Comparison of ENCODE assay signal across 14 cellular contexts in the genomic region with DNA sequence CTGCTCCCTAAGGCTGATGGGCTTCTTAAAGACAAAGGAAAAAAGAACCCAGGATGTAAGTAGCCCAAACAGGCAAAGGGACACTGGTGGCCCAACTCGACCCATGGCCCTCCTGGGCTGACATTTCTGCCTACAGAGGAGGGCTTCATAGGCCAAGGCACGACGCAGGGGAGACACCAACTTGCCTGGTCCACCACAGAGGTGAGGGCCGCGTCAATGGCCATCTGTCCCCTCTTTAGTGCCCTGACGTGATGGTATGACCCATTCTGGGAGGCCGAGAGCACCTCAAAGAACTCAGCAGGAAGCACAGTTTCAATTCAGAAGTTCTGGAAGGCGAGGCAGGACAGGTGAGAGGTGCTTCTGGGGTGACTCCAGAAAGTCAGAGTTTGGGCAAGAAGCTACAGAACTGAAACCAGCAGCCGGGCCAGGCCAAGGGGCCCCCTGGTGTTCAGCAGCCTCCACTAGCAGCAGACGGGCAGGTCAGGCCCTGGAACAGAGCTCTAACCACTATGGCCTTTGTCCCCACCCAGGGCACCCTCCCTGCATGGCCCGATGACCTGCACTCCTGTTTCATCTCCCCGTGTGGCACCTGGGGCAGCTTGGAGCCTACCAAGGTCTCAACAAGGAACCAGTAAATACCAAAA. TPM values are rescaled to one million over a fixed set of nuclear protein-coding genes. Genes with fewer than 3 reads are reported as not detected.
A peak's percentile ranks its signal among the peaks of the same experiment; 100 is the strongest.
DNase-seq lines count a peak whose midpoint lies in the region; FAIRE-seq and TF ChIP-seq lines count a peak whose summit lies in the region.
"Had no signal": no experiment of that assay in that cellular context is flagged by ENCODE, and none has a peak within 500 bp of the region (broad histone marks: within the 10 kb centered on the region; RNA-seq: fewer than 3 reads in every experiment).

No MANE protein-coding gene starts in this region.

- no peaks in the 10 kb centered on the region for H3K79me2 ChIP-seq in OCI-LY1 (ENCODE audit: insufficient read depth, low read length)

- no peaks in the 10 kb centered on the region for H3K27me3 ChIP-seq in BE2C
- H3K27me3 ChIP-seq in OCI-LY1 (ENCODE audit: insufficient read depth, low read length), result no peaks in the 10 kb centered on the region
- H3K27me3 ChIP-seq: esophagus squamous epithelium had no signal

- intact Hi-C loops in kidney (cut with DNase I), result no loop called here

- no peaks in the 10 kb centered on the region for H3K9me2 ChIP-seq in OCI-LY1 (ENCODE audit: low read depth, low read length)

- H3K27ac ChIP-seq in OCI-LY1 (ENCODE audit: low read depth, low read length, poor library complexity, severe bottlenecking), result no peak overlapping the region
- no peak overlapping the region for H3K27ac ChIP-seq in kidney (ENCODE audit: low read depth in 2 of 2, low read length in 2 of 2)
- H3K27ac ChIP-seq: esophagus squamous epithelium had no signal

- no peaks in the 10 kb centered on the region for H3F3A ChIP-seq in OCI-LY1 (ENCODE audit: insufficient read depth, low read length)

- no peaks in the 10 kb centered on the region for H4K20me1 ChIP-seq in OCI-LY1 (ENCODE audit: insufficient read depth, low read length)

- H2AFZ ChIP-seq in OCI-LY1 (ENCODE audit: low read length), result no peak overlapping the region

- TF ChIP-seq CTCF in BE2C (IDR thresholded peaks at IDR 0.05; ENCODE audit: low read depth, low read length), result peak; percentile 28
- TF ChIP-seq CTCF in OCI-LY1 (IDR thresholded peaks at IDR 0.05; ENCODE audit: low read length), result peak; percentile 44
- no peak for TF ChIP-seq CTCF in kidney (IDR thresholded peaks at IDR 0.05; ENCODE audit: borderline replicate concordance, extremely low read depth, insufficient read depth)

- H3K4me3 ChIP-seq in BE2C (ENCODE audit: low read depth, low read length) (no peak overlapping the region), OCI-LY1 (ENCODE audit: low read depth, low read length, poor library complexity, severe bottlenecking) (no peak overlapping the region), kidney (ENCODE audit: low read length in 2 of 2) (no peak overlapping the region)
- H3K4me3 ChIP-seq: esophagus squamous epithelium had no signal

- H3K4me2 ChIP-seq in OCI-LY1 (ENCODE audit: low read length), result no peak overlapping the region

- no peak overlapping the region for H3K9ac ChIP-seq in OCI-LY1 (ENCODE audit: low read length)
- no peak overlapping the region for H3K9ac ChIP-seq in kidney (ENCODE audit: low read length in 2 of 2)

- no peaks in the 10 kb centered on the region for H3K4me1 ChIP-seq in BE2C
- H3K4me1 ChIP-seq in OCI-LY1 (ENCODE audit: insufficient read depth, low read length, severe bottlenecking), result no peaks in the 10 kb centered on the region
- H3K4me1 ChIP-seq in kidney (ENCODE audit: control insufficient read depth in 1 of 2, insufficient read depth in 1 of 2, low read depth in 1 of 2, low read length in 2 of 2), result no peaks in the 10 kb centered on the region
- H3K4me1 ChIP-seq: esophagus squamous epithelium had no signal

- H3K36me3 ChIP-seq in BE2C (no peaks in the 10 kb centered on the region), OCI-LY1 (ENCODE audit: insufficient read depth, low read length) (peaks cover 9% of the 10 kb centered on the region; the same call in 1 of the 2 replicates), kidney (ENCODE audit: control insufficient read depth in 1 of 2, insufficient read depth in 2 of 2, low read length in 2 of 2) (peaks cover 3 to 5% of the 10 kb centered on the region in 2 donors)

- no peaks in the 10 kb centered on the region for H3K9me3 ChIP-seq in BE2C
- no peaks in the 10 kb centered on the region for H3K9me3 ChIP-seq in OCI-LY1 (ENCODE audit: low read length)
- no peaks in the 10 kb centered on the region for H3K9me3 ChIP-seq in kidney (ENCODE audit: control insufficient read depth in 1 of 2, low read length in 2 of 2)
- H3K9me3 ChIP-seq: esophagus squamous epithelium had no signal

- DNase-seq in BE2C, result no peak
- DNase-seq in GM19238 (ENCODE audit: insufficient read length, low spot score), result peak; percentile 68
- DNase-seq in kidney, result peak; percentile 65
- no peak for DNase-seq in activated naive CD4-positive, alpha-beta T cell treated with anti-CD3 and anti-CD28 coated beads, Interleukin-2, amount 50 U/mL, for 16 hours
- no peak for DNase-seq in GM19239 (ENCODE audit: insufficient read length, low spot score)
- DNase-seq in cerebellum (ENCODE audit: low spot score), result no peak
- DNase-seq in NOMO-1 treated with dmso at 0.1 percent for 144 hours (lab: John Stamatoyannopoulos, UW; ENCODE audit: unreplicated experiment), result no peak
- DNase-seq: activated CD4-positive, alpha-beta T cell treated with anti-CD3 and anti-CD28 coated beads, Interleukin-2, amount 50 U/mL, for 48 hours; CD8-positive, alpha-beta T cell; esophagus squamous epithelium; immature natural killer cell; NCI-H1105 treated with DMSO at 0.1 percent for 48 hours; NCI-H524 treated with DMSO at 0.1 percent for 48 hours had no signal

- FAIRE-seq in kidney (lab: Jason Lieb, UNC), result no peak
- no peak for FAIRE-seq in GM19239 (lab: Jason Lieb, UNC)

RNA-seq across cellular contexts. Expression of a gene that starts 45.1 kb away (rescaled TPM):
- 58.8 TPM for polyA plus RNA-seq in BE2C (2012; ENCODE audit: insufficient read depth, insufficient read length, low read depth)
- total RNA-seq in kidney (40.1 TPM), cerebellum (14.6 TPM)
- 37.4 TPM for polyA plus RNA-seq in kidney (ENCODE audit: insufficient read depth, low read depth, low replicate concordance)

Comparison
In these comparisons a context has a peak if more than half of its experiments do, and no peak if none do; other contexts are left out.
1. DNase-seq: peak in GM19238 (single experiment) and kidney (single experiment); none in BE2C (single experiment), activated naive CD4-positive, alpha-beta T cell treated with anti-CD3 and anti-CD28 coated beads, Interleukin-2, amount 50 U/mL, for 16 hours (single experiment), GM19239 (single experiment), cerebellum (single experiment) and NOMO-1 treated with dmso at 0.1 percent for 144 hours (single experiment).